Comparison of ENCODE assay signal across 15 cellular contexts in genomic region chr11:71283960-71284359, GRCh38. TPM values are rescaled to one million over a fixed set of nuclear protein-coding genes. Genes with fewer than 3 reads are reported as not detected.
A peak's percentile ranks its signal among the peaks of the same experiment; 100 is the strongest.
DNase-seq lines count a peak whose midpoint lies in the region.
"Had no signal": no experiment of that assay in that cellular context is flagged by ENCODE, and none has a peak within 500 bp of the region (broad histone marks: within the 10 kb centered on the region; RNA-seq: fewer than 3 reads in every experiment).

No MANE protein-coding gene starts in this region.

- H3K9me3 ChIP-seq in muscle layer of duodenum (ENCODE audit: control insufficient read depth in 1 of 2, low read length in 2 of 2) (peaks cover 0 to 3% of the 10 kb centered on the region in 2 donors), HAP-1 (no peaks in the 10 kb centered on the region)
- H3K9me3 ChIP-seq: neutrophil, tibial artery had no signal

- peak overlapping the region; percentile 14 for H3K27ac Mint-ChIP-seq in activated naive CD4-positive, alpha-beta T cell treated with anti-CD3 and anti-CD28 coated beads, Interleukin-2, amount 50 U/mL, for 24 hours
- no peak overlapping the region for H3K27ac Mint-ChIP-seq in activated naive CD4-positive, alpha-beta T cell treated with anti-CD3 and anti-CD28 coated beads, Interleukin-2, amount 10 ng/mL, durations not matched to agents 7 days and 5 days

- CTCF ChIA-PET in activated naive CD4-positive, alpha-beta T cell treated with anti-CD3 and anti-CD28 coated beads, Interleukin-2, amount 10 ng/mL, durations not matched to agents 7 days and 5 days (lab: Charles Lee) = no interaction called here

- in situ Hi-C loops in HAP-1 (cut with MboI; ENCODE audit: low sequenced_read_pairs) = no loop called here

- peak overlapping the region; percentile 56 for H3K27ac ChIP-seq in epithelial cell of prostate
- H3K27ac ChIP-seq in muscle layer of duodenum (ENCODE audit: low read length) = peak overlapping the region; percentile 13
- H3K27ac ChIP-seq: neutrophil, tibial artery had no signal

- no peak for DNase-seq in activated naive CD4-positive, alpha-beta T cell treated with anti-CD3 and anti-CD28 coated beads, Interleukin-2, amount 10 ng/mL, durations not matched to agents 7 days and 5 days
- DNase-seq in epithelial cell of prostate (ENCODE audit: low read depth, low spot score) = peak; percentile 41
- no peak for DNase-seq in SK-N-DZ (ENCODE audit: low spot score)
- DNase-seq in HAP-1 (ENCODE audit: low spot score in 2 of 2) = no peak
- no peak for DNase-seq in COR-L47 (lab: John Stamatoyannopoulos, UW)
- DNase-seq in cerebellar nuclear complex (lab: John Stamatoyannopoulos, UW) = no peak
- DNase-seq: activated CD4-positive, CD25-positive, alpha-beta regulatory T cell; cortex of kidney; foreskin fibroblast; KBM-7; stimulated activated CD4-positive, alpha-beta T cell treated with anti-CD3 and anti-CD28 coated beads, Interleukin-12 subunit alpha, Interleukin-12 subunit beta, amount 100 ng/mL, for 4 hours had no signal

- H3K9me3 Mint-ChIP-seq in activated naive CD4-positive, alpha-beta T cell treated with anti-CD3 and anti-CD28 coated beads, Interleukin-2, amount 50 U/mL, for 24 hours = peaks cover 6% of the 10 kb centered on the region
- H3K9me3 Mint-ChIP-seq in activated naive CD4-positive, alpha-beta T cell treated with anti-CD3 and anti-CD28 coated beads, Interleukin-2, amount 10 ng/mL, durations not matched to agents 7 days and 5 days = no peaks in the 10 kb centered on the region

- H3K36me3 Mint-ChIP-seq in activated naive CD4-positive, alpha-beta T cell treated with anti-CD3 and anti-CD28 coated beads, Interleukin-2, amount 50 U/mL, for 24 hours = no peaks in the 10 kb centered on the region
- H3K36me3 Mint-ChIP-seq in activated naive CD4-positive, alpha-beta T cell treated with anti-CD3 and anti-CD28 coated beads, Interleukin-2, amount 10 ng/mL, durations not matched to agents 7 days and 5 days = no peaks in the 10 kb centered on the region

- H3K27me3 Mint-ChIP-seq in activated naive CD4-positive, alpha-beta T cell treated with anti-CD3 and anti-CD28 coated beads, Interleukin-2, amount 50 U/mL, for 24 hours = peaks cover 3% of the 10 kb centered on the region
- H3K27me3 Mint-ChIP-seq in activated naive CD4-positive, alpha-beta T cell treated with anti-CD3 and anti-CD28 coated beads, Interleukin-2, amount 10 ng/mL, durations not matched to agents 7 days and 5 days = peaks cover 4% of the 10 kb centered on the region

- peak overlapping the region in 1 of 2 donors; percentile 12 for H3K4me3 ChIP-seq in muscle layer of duodenum (ENCODE audit: low read depth in 1 of 2, low read length in 2 of 2)
- no peak overlapping the region for H3K4me3 ChIP-seq in HAP-1
- H3K4me3 ChIP-seq: tibial artery had no signal

- no peak overlapping the region for H3K4me3 Mint-ChIP-seq in activated naive CD4-positive, alpha-beta T cell treated with anti-CD3 and anti-CD28 coated beads, Interleukin-2, amount 50 U/mL, for 24 hours
- no peak overlapping the region for H3K4me3 Mint-ChIP-seq in activated naive CD4-positive, alpha-beta T cell treated with anti-CD3 and anti-CD28 coated beads, Interleukin-2, amount 10 ng/mL, durations not matched to agents 7 days and 5 days

- no peaks in the 10 kb centered on the region for H3K36me3 ChIP-seq in muscle layer of duodenum (ENCODE audit: control insufficient read depth in 1 of 2, insufficient read depth in 2 of 2, low read length in 2 of 2)
- no peaks in the 10 kb centered on the region for H3K36me3 ChIP-seq in HAP-1 (replicated peaks)
- H3K36me3 ChIP-seq: neutrophil, tibial artery had no signal

- peaks cover 0 to 8% of the 10 kb centered on the region in 2 donors for H3K4me1 ChIP-seq in muscle layer of duodenum (ENCODE audit: control insufficient read depth in 1 of 2, insufficient read depth in 2 of 2, low read length in 2 of 2)
- no peaks in the 10 kb centered on the region for H3K4me1 ChIP-seq in HAP-1

- H3K27me3 ChIP-seq in muscle layer of duodenum (ENCODE audit: low read depth, low read length) (no peaks in the 10 kb centered on the region), HAP-1 (ENCODE audit: low read depth) (no peaks in the 10 kb centered on the region)

- no peaks in the 10 kb centered on the region for H3K4me1 Mint-ChIP-seq in activated naive CD4-positive, alpha-beta T cell treated with anti-CD3 and anti-CD28 coated beads, Interleukin-2, amount 50 U/mL, for 24 hours
- H3K4me1 Mint-ChIP-seq in activated naive CD4-positive, alpha-beta T cell treated with anti-CD3 and anti-CD28 coated beads, Interleukin-2, amount 10 ng/mL, durations not matched to agents 7 days and 5 days = no peaks in the 10 kb centered on the region

RNA-seq across cellular contexts. Expression of gene SHANK2, which starts 31.6 kb away (rescaled TPM):
- 0.12 and 0.32 TPM in 2 replicates for polyA plus RNA-seq in SK-N-DZ (2014; cell fraction: cytosol; rRNA removed)
- polyA plus RNA-seq in SK-N-DZ (2014; cell fraction: nucleus; rRNA removed) = 1.4 and 3.2 TPM in 2 replicates
